In genomic region chr2:61065706-61066688, GRCh38 we compare ENCODE assay signal across 8 cellular contexts. TPM values are rescaled to one million over a fixed set of nuclear protein-coding genes. Genes with fewer than 3 reads are reported as not detected.
DNase-seq lines count a peak whose midpoint lies in the region; TF ChIP-seq lines count a peak whose summit lies in the region.

SANBR (plus strand) TSS chr2:61065871; CDS start chr2:61070351, 4,480 bp downstream.

- H3K4me3 ChIP-seq in H7 (ENCODE audit: insufficient read depth, low read depth, low read length): peak within 1 kb of the TSS; percentile 92
- peak within 1 kb of the TSS; percentile 96 for H3K4me3 ChIP-seq in SJCRH30
- H3K4me3 ChIP-seq in neutrophil (ENCODE audit: low read depth in 1 of 2, low read length in 1 of 2): peak within 1 kb of the TSS; percentile 82 to 94
- peak within 1 kb of the TSS; percentile 68 to 97 (median 86) for H3K4me3 ChIP-seq in subcutaneous abdominal adipose tissue (ENCODE audit: low read depth in 1 of 5, low read length in 5 of 5)

- H3K9ac ChIP-seq in subcutaneous abdominal adipose tissue (ENCODE audit: low read length in 5 of 5): peak within 1 kb of the TSS in 4 of 5 donors; percentile 76 to 80 (median 80)

- H3K27me3 ChIP-seq in H7 (ENCODE audit: control insufficient read depth, insufficient read depth, low read length) (no peaks in the 10 kb centered on the region), SJCRH30 (no peaks in the 10 kb centered on the region), neutrophil (no peaks in the 10 kb centered on the region), subcutaneous abdominal adipose tissue (ENCODE audit: control insufficient read depth in 5 of 5, insufficient read depth in 4 of 5, low read length in 5 of 5) (no peaks in the 10 kb centered on the region)

- H3K4me1 ChIP-seq in SJCRH30 (peaks cover 3% of the 10 kb centered on the region; the same call in 1 of the 2 replicates), neutrophil (ENCODE audit: control insufficient read depth in 1 of 2, insufficient read depth in 1 of 2, low read depth in 1 of 2, low read length in 1 of 2) (peaks cover 14 to 17% of the 10 kb centered on the region in 2 experiments), subcutaneous abdominal adipose tissue (ENCODE audit: control insufficient read depth in 5 of 5, insufficient read depth in 5 of 5, low read length in 5 of 5) (peaks cover 0 to 14% (median 9%) of the 10 kb centered on the region in 5 donors)

- H3K36me3 ChIP-seq in H7 (replicated peaks; ENCODE audit: control insufficient read depth, insufficient read depth, low read length) (peaks cover 3% of the 10 kb centered on the region), SJCRH30 (peaks cover 8% of the 10 kb centered on the region), neutrophil (peaks cover 3% of the 10 kb centered on the region), subcutaneous abdominal adipose tissue (ENCODE audit: control insufficient read depth in 5 of 5, insufficient read depth in 5 of 5, low read length in 5 of 5) (peaks cover 0 to 12% (median 4%) of the 10 kb centered on the region in 5 donors)

- TF ChIP-seq CTCF in neutrophil (IDR thresholded peaks at IDR 0.05): peak; percentile 65

- peak within 1 kb of the TSS; percentile 59 for H3K27ac ChIP-seq in SJCRH30
- peak within 1 kb of the TSS; percentile 73 for H3K27ac ChIP-seq in neutrophil
- peak within 1 kb of the TSS; percentile 86 for H3K27ac ChIP-seq in subcutaneous abdominal adipose tissue (ENCODE audit: low read depth, low read length)

- DNase-seq in GDM1 (lab: John Stamatoyannopoulos, UW) (peak; percentile 91), H7 (peak; percentile 97), M059J (ENCODE audit: low read depth) (peak; percentile 88), SJCRH30 (peak; percentile 89 to 94), germinal center (ENCODE audit: low spot score) (peak; percentile 95)
- peak; percentile 52 to 80 (median 64) for DNase-seq in activated naive CD4-positive, alpha-beta T cell (lab: John Stamatoyannopoulos, UW)

- H3K9me3 ChIP-seq in SJCRH30 (replicated peaks): no peaks in the 10 kb centered on the region
- H3K9me3 ChIP-seq in neutrophil: no peaks in the 10 kb centered on the region
- H3K9me3 ChIP-seq in subcutaneous abdominal adipose tissue (ENCODE audit: control insufficient read depth in 5 of 5, low read length in 5 of 5): no peaks in the 10 kb centered on the region

RNA-seq across cellular contexts. Expression of gene SANBR, which starts in this region (rescaled TPM):
- 7.3 and 7.5 TPM in 2 replicates for total RNA-seq in H7 (2014; rRNA removed; shearing (Covaris generic))
- 6.6 and 10.6 TPM in 2 replicates for total RNA-seq in M059J (2014; rRNA removed; shearing (Covaris generic))
- 16.8 and 21.6 TPM in 2 replicates for total RNA-seq in SJCRH30 (2014; rRNA removed; shearing (Covaris generic))

Comparison
In these comparisons a context has a peak if more than half of its experiments do, and no peak if none do; other contexts are left out.
1. Peak in every context shown above with its lines: DNase-seq, H3K4me3 ChIP-seq and H3K27ac ChIP-seq.